In genomic region chr5:133849116-133849515, GRCh38 we compare ENCODE assay signal across 26 cellular contexts.
"Had no signal": no experiment of that assay in that cellular context is flagged by ENCODE, and none has a peak within 500 bp of the region (broad histone marks: within the 10 kb centered on the region; RNA-seq: fewer than 3 reads in every experiment).

No MANE protein-coding gene starts in this region.

- H2AFZ ChIP-seq: neural progenitor cell had no signal

- H3K9me3 ChIP-seq: lower lobe of right lung, right lobe of liver, uterus had no signal

- H3K36me3 Mint-ChIP-seq: activated naive CD8-positive, alpha-beta T cell treated with anti-CD3 and anti-CD28 coated beads, Interleukin-2, amount 10 ng/mL, durations not matched to agents 7 days and 5 days; naive thymus-derived CD4-positive, alpha-beta T cell; stimulated activated memory B cell treated with anti-CD40 and anti-IgM and Interleukin-4, amounts not matched to agents 10 μg/mL and 1 μg/mL and 100 μg/mL, for 72 hours; WTC11 had no signal

- H3K27me3 Mint-ChIP-seq: activated naive CD8-positive, alpha-beta T cell treated with anti-CD3 and anti-CD28 coated beads, Interleukin-2, amount 10 ng/mL, durations not matched to agents 7 days and 5 days had no signal

- ATAC-seq: gastroesophageal sphincter; left colon; naive thymus-derived CD4-positive, alpha-beta T cell; right lobe of liver; stimulated activated memory B cell treated with anti-CD40 and anti-IgM and Interleukin-4, amounts not matched to agents 10 μg/mL and 1 μg/mL and 100 μg/mL, for 72 hours; WTC11 had no signal

- H3K27ac ChIP-seq: epithelial cell of prostate, gastroesophageal sphincter, lower lobe of right lung, neural progenitor cell, right lobe of liver, skin epidermis, uterus had no signal

- H3K4me2 ChIP-seq: neural progenitor cell had no signal

- H3K4me3 Mint-ChIP-seq: activated naive CD4-positive, alpha-beta T cell treated with anti-CD3 and anti-CD28 coated beads for 36 hours; activated naive CD8-positive, alpha-beta T cell treated with anti-CD3 and anti-CD28 coated beads, Interleukin-2, amount 10 ng/mL, durations not matched to agents 7 days and 5 days; neural progenitor cell; stimulated activated memory B cell treated with anti-CD40 and anti-IgM and Interleukin-4, amounts not matched to agents 10 μg/mL and 1 μg/mL and 100 μg/mL, for 72 hours; WTC11 had no signal

- H3K9me3 Mint-ChIP-seq: activated naive CD4-positive, alpha-beta T cell treated with anti-CD3 and anti-CD28 coated beads for 36 hours; activated naive CD8-positive, alpha-beta T cell treated with anti-CD3 and anti-CD28 coated beads, Interleukin-2, amount 10 ng/mL, durations not matched to agents 7 days and 5 days; activated T-helper 2 cell treated with anti-CD3 and anti-CD28 coated beads, Interferon-gamma antibody, Interleukin-2, Interleukin-4, amounts not matched to agents 10 μg/mL and 5 μg/mL and 100 μg/mL, durations not matched to agents 14 hours and 24 hours and 36 hours; stimulated activated memory B cell treated with anti-CD40 and anti-IgM and Interleukin-4, amounts not matched to agents 10 μg/mL and 1 μg/mL and 100 μg/mL, for 72 hours had no signal

- H3K27me3 ChIP-seq: neural progenitor cell, right lobe of liver, uterus had no signal

- H3K27ac Mint-ChIP-seq: activated naive CD4-positive, alpha-beta T cell treated with anti-CD3 and anti-CD28 coated beads for 36 hours; activated T-helper 2 cell treated with anti-CD3 and anti-CD28 coated beads, Interferon-gamma antibody, Interleukin-2, Interleukin-4, amounts not matched to agents 10 μg/mL and 5 μg/mL and 100 μg/mL, durations not matched to agents 14 hours and 24 hours and 36 hours; naive thymus-derived CD4-positive, alpha-beta T cell; WTC11 had no signal

- H3K4me3 ChIP-seq: gastroesophageal sphincter, lower lobe of right lung, neural progenitor cell, right lobe of liver, skin epidermis, uterus had no signal

- H3K36me3 ChIP-seq: gastroesophageal sphincter, lower lobe of right lung, neural progenitor cell, right lobe of liver, uterus had no signal

- H3K9ac ChIP-seq: neural progenitor cell had no signal

- FAIRE-seq: bronchial epithelial cell, islet of Langerhans had no signal

- DNase-seq: activated CD4-positive, alpha-beta T cell treated with anti-CD3 and anti-CD28 coated beads for 4 hours; activated CD4-positive, alpha-beta T cell treated with anti-CD3 and anti-CD28 coated beads, Interleukin-2, amount 50 U/mL, for 48 hours; activated naive CD4-positive, alpha-beta T cell treated with anti-CD3 and anti-CD28 coated beads for 36 hours; activated naive CD8-positive, alpha-beta T cell treated with anti-CD3 and anti-CD28 coated beads, Interleukin-2, amount 10 ng/mL, durations not matched to agents 7 days and 5 days; amniotic stem cell; cerebellar nuclear complex; cortex of kidney; left colon; lower lobe of right lung; mesendoderm; posterior cingulate gyrus; right lobe of liver; stimulated activated CD4-positive, alpha-beta T cell treated with anti-CD3 and anti-CD28 coated beads, Interleukin-1b, Interleukin-23, amount 100 ng/mL, for 48 hours; T-helper 9 cell; trophoblast cell; uterus had no signal

- H3K4me1 ChIP-seq: gastroesophageal sphincter, lower lobe of right lung, right lobe of liver, uterus had no signal
